21 cellular contexts compared by ENCODE assay signal in genomic region chr1:214414691-214415090, GRCh38.
DNase-seq lines count a peak whose midpoint lies in the region; ATAC-seq and TF ChIP-seq lines count a peak whose summit lies in the region.
"Had no signal": no experiment of that assay in that cellular context is flagged by ENCODE, and none has a peak within 500 bp of the region (broad histone marks: within the 10 kb centered on the region; RNA-seq: fewer than 3 reads in every experiment).

No MANE protein-coding gene starts in this region.

- no TSS peak for BruUV-seq in Caco-2 (replicated peaks; lab: Mats Ljungman, UMichigan)

- peaks cover 51% of the 10 kb centered on the region for H3K4me1 ChIP-seq in Caco-2
- H3K4me1 ChIP-seq in foreskin keratinocyte: peaks cover 22% of the 10 kb centered on the region
- H3K4me1 ChIP-seq: SJCRH30 had no signal

- POLR2A ChIA-PET in Caco-2 (lab: Charles Lee): interaction anchor here (0.6 to 1.8 kb wide), 5 partner anchors 18 to 137 kb away, joined by 3 to 18 read pairs (median 3); partner anchors contain the start of gene PTPN14
- POLR2A ChIA-PET in activated CD8-positive, alpha-beta T cell treated with anti-CD3 and anti-CD28 coated beads for 36 hours (lab: Charles Lee): interaction anchor here (1.4 kb wide), 1 partner anchor 10 kb away, joined by 3 read pairs; no protein-coding TSS in a partner anchor

- TF ChIP-seq CTCF in Caco-2 (IDR thresholded peaks at IDR 0.05; ENCODE audit: insufficient read depth in 1 of 2, low read depth in 1 of 2, low read length in 1 of 2, severe bottlenecking in 1 of 2, unreplicated experiment in 1 of 2) (no peak), HFFc6 (IDR thresholded peaks at IDR 0.05) (no peak), foreskin keratinocyte (conservative IDR thresholded peaks at IDR 0.05) (no peak)
- no peak for TF ChIP-seq CTCF in activated CD8-positive, alpha-beta T cell treated with anti-CD3 and anti-CD28 coated beads for 36 hours (IDR thresholded peaks at IDR 0.05)

- H3K9me3 ChIP-seq in Caco-2: no peaks in the 10 kb centered on the region
- H3K9me3 ChIP-seq: SJCRH30 had no signal

- H3K27ac ChIP-seq in foreskin keratinocyte: peak overlapping the region; percentile 68
- H3K27ac ChIP-seq: HL-60, PC-9, SJCRH30 had no signal

- H3K36me3 ChIP-seq in Caco-2 (ENCODE audit: control insufficient read depth, insufficient read depth, low read length): no peaks in the 10 kb centered on the region

- no peak overlapping the region for H3K4me3 ChIP-seq in Caco-2 (ENCODE audit: low read depth, low read length)
- H3K4me3 ChIP-seq: PC-9, SJCRH30 had no signal

- intact Hi-C loops in Caco-2 (cut with micrococcal nuclease; ENCODE audit: unreplicated experiment): loop anchor here (1.0 to 2.0 kb wide), 8 partner anchors 10 to 137 kb away; partner anchors contain the start of gene PTPN14
- intact Hi-C loops in activated CD8-positive, alpha-beta T cell treated with anti-CD3 and anti-CD28 coated beads for 36 hours (cut with micrococcal nuclease): no loop called here

- H3K9me3 Mint-ChIP-seq in Caco-2 (ENCODE audit: unreplicated experiment) (no peaks in the 10 kb centered on the region), HFFc6 (no peaks in the 10 kb centered on the region)
- H3K9me3 Mint-ChIP-seq in activated T-helper 17 cell treated with anti-CD3 and anti-CD28 coated beads, Interleukin-2, amount 50 U/mL, for 72 hours: no peaks in the 10 kb centered on the region
- no peaks in the 10 kb centered on the region for H3K9me3 Mint-ChIP-seq in activated CD8-positive, alpha-beta T cell treated with anti-CD3 and anti-CD28 coated beads for 36 hours
- H3K9me3 Mint-ChIP-seq: CD14-positive monocyte, memory B cell had no signal

- H3K27me3 Mint-ChIP-seq in Caco-2 (ENCODE audit: insufficient read depth, unreplicated experiment) (no peaks in the 10 kb centered on the region), HFFc6 (ENCODE audit: insufficient read depth) (peaks cover 6% of the 10 kb centered on the region)
- peaks cover 5% of the 10 kb centered on the region for H3K27me3 Mint-ChIP-seq in activated T-helper 17 cell treated with anti-CD3 and anti-CD28 coated beads, Interleukin-2, amount 50 U/mL, for 72 hours
- H3K27me3 Mint-ChIP-seq in activated CD8-positive, alpha-beta T cell treated with anti-CD3 and anti-CD28 coated beads for 36 hours: peaks cover 2% of the 10 kb centered on the region
- H3K27me3 Mint-ChIP-seq: memory B cell had no signal

- no peak for ATAC-seq in foreskin keratinocyte
- no peak for ATAC-seq in activated T-helper 17 cell treated with anti-CD3 and anti-CD28 coated beads, Interleukin-2, amount 50 U/mL, for 72 hours (replicated peaks)
- no peak for ATAC-seq in activated CD8-positive, alpha-beta T cell treated with anti-CD3 and anti-CD28 coated beads for 36 hours
- ATAC-seq in esophagus mucosa: no peak

- H3K4me1 Mint-ChIP-seq in Caco-2 (ENCODE audit: low read depth, unreplicated experiment) (peaks cover 34% of the 10 kb centered on the region), HFFc6 (ENCODE audit: low read depth) (peaks cover 56% of the 10 kb centered on the region)
- no peaks in the 10 kb centered on the region for H3K4me1 Mint-ChIP-seq in activated T-helper 17 cell treated with anti-CD3 and anti-CD28 coated beads, Interleukin-2, amount 50 U/mL, for 72 hours
- peaks cover 5% of the 10 kb centered on the region for H3K4me1 Mint-ChIP-seq in activated CD8-positive, alpha-beta T cell treated with anti-CD3 and anti-CD28 coated beads for 36 hours (ENCODE audit: low read depth)
- H3K4me1 Mint-ChIP-seq: CD14-positive monocyte, memory B cell had no signal

- H3K27ac Mint-ChIP-seq in Caco-2 (ENCODE audit: unreplicated experiment): peak overlapping the region; percentile 75
- peak overlapping the region; percentile 43; the same call in 1 of the 2 replicates for H3K27ac Mint-ChIP-seq in HFFc6
- H3K27ac Mint-ChIP-seq in activated T-helper 17 cell treated with anti-CD3 and anti-CD28 coated beads, Interleukin-2, amount 50 U/mL, for 72 hours: no peak overlapping the region
- no peak overlapping the region for H3K27ac Mint-ChIP-seq in activated CD8-positive, alpha-beta T cell treated with anti-CD3 and anti-CD28 coated beads for 36 hours
- H3K27ac Mint-ChIP-seq: activated naive CD4-positive, alpha-beta T cell treated with anti-CD3 and anti-CD28 coated beads for 36 hours; CD14-positive monocyte; memory B cell had no signal

- DNase-seq in Caco-2 (peak; percentile 76 to 77), HFFc6 (no peak), SHP77 (lab: John Stamatoyannopoulos, UW) (peak; percentile 20 to 65), foreskin keratinocyte (no peak)
- DNase-seq in activated CD4-positive, alpha-beta T cell treated with anti-CD3 and anti-CD28 coated beads, Interleukin-2, amount 50 U/mL, for 4 hours: no peak
- no peak for DNase-seq in activated CD8-positive, alpha-beta T cell treated with anti-CD3 and anti-CD28 coated beads for 36 hours
- DNase-seq: activated CD4-positive, alpha-beta T cell treated with anti-CD3 and anti-CD28 coated beads for 4 hours; activated naive CD4-positive, alpha-beta T cell treated with anti-CD3 and anti-CD28 coated beads for 36 hours; activated T-cell treated with anti-CD3 and anti-CD28 coated beads, Interleukin-2, amount 50 U/mL, for 48 hours; amniotic stem cell; NCI-H1048; NCI-H187 treated with DMSO at 0.1 percent for 48 hours; NK-92 treated with Interleukin-12 subunit alpha and Interleukin-12 subunit beta, amount 100 ng/mL, for 24 hours; PC-9; SJCRH30; trophoblast cell had no signal

- CTCF ChIA-PET in Caco-2 (lab: Charles Lee): interaction anchor here (0.8 to 1.5 kb wide), 4 partner anchors 11 to 170 kb away, joined by 3 to 5 read pairs (median 4); no protein-coding TSS in a partner anchor
- CTCF ChIA-PET in activated CD8-positive, alpha-beta T cell treated with anti-CD3 and anti-CD28 coated beads for 36 hours (lab: Charles Lee): interaction anchor here (1.0 kb wide), 1 partner anchor 11 kb away, joined by 3 read pairs; no protein-coding TSS in a partner anchor

- H3K36me3 Mint-ChIP-seq in Caco-2 (ENCODE audit: insufficient read depth, unreplicated experiment) (peaks cover 41% of the 10 kb centered on the region), HFFc6 (ENCODE audit: low read depth) (peaks cover 24% of the 10 kb centered on the region; the same call in 1 of the 2 replicates)
- no peaks in the 10 kb centered on the region for H3K36me3 Mint-ChIP-seq in activated T-helper 17 cell treated with anti-CD3 and anti-CD28 coated beads, Interleukin-2, amount 50 U/mL, for 72 hours (ENCODE audit: low read depth)
- no peaks in the 10 kb centered on the region for H3K36me3 Mint-ChIP-seq in activated CD8-positive, alpha-beta T cell treated with anti-CD3 and anti-CD28 coated beads for 36 hours (ENCODE audit: low read depth)
- H3K36me3 Mint-ChIP-seq: CD14-positive monocyte, memory B cell had no signal

- H3K4me3 Mint-ChIP-seq in Caco-2 (ENCODE audit: unreplicated experiment): peak overlapping the region; percentile 34
- H3K4me3 Mint-ChIP-seq in HFFc6: no peak overlapping the region
- H3K4me3 Mint-ChIP-seq in activated T-helper 17 cell treated with anti-CD3 and anti-CD28 coated beads, Interleukin-2, amount 50 U/mL, for 72 hours: no peak overlapping the region
- H3K4me3 Mint-ChIP-seq in activated CD8-positive, alpha-beta T cell treated with anti-CD3 and anti-CD28 coated beads for 36 hours: no peak overlapping the region
- H3K4me3 Mint-ChIP-seq: activated naive CD4-positive, alpha-beta T cell treated with anti-CD3 and anti-CD28 coated beads for 36 hours; CD14-positive monocyte; memory B cell had no signal

- no peaks in the 10 kb centered on the region for H3K27me3 ChIP-seq in Caco-2 (replicated peaks; ENCODE audit: control insufficient read depth, insufficient read depth, low read length)
- H3K27me3 ChIP-seq in foreskin keratinocyte: no peaks in the 10 kb centered on the region
- H3K27me3 ChIP-seq: SJCRH30 had no signal

Comparison
In these comparisons a context has a peak if more than half of its experiments do, and no peak if none do; other contexts are left out.
1. DNase-seq: peak in Caco-2 (2 of 2) and SHP77 (2 of 2); none in HFFc6 (single experiment), foreskin keratinocyte (0 of 2), activated CD4-positive, alpha-beta T cell treated with anti-CD3 and anti-CD28 coated beads, Interleukin-2, amount 50 U/mL, for 4 hours (0 of 2) and activated CD8-positive, alpha-beta T cell treated with anti-CD3 and anti-CD28 coated beads for 36 hours (single experiment).
2. H3K27ac Mint-ChIP-seq: peak in Caco-2 (single experiment) and HFFc6 (single experiment); none in activated T-helper 17 cell treated with anti-CD3 and anti-CD28 coated beads, Interleukin-2, amount 50 U/mL, for 72 hours (single experiment) and activated CD8-positive, alpha-beta T cell treated with anti-CD3 and anti-CD28 coated beads for 36 hours (single experiment).